22 cellular contexts compared by ENCODE assay signal in genomic region chr2:226845717-226846116, GRCh38. TPM values are rescaled to one million over a fixed set of nuclear protein-coding genes. Genes with fewer than 3 reads are reported as not detected.
DNase-seq lines count a peak whose midpoint lies in the region; ATAC-seq, FAIRE-seq and TF ChIP-seq lines count a peak whose summit lies in the region.
"Had no signal": no experiment of that assay in that cellular context is flagged by ENCODE, and none has a peak within 500 bp of the region (broad histone marks: within the 10 kb centered on the region; RNA-seq: fewer than 3 reads in every experiment).

No MANE protein-coding gene starts in this region.

- no peaks in the 10 kb centered on the region for H3K9me3 ChIP-seq in HEK293 (ENCODE audit: control insufficient read depth, insufficient read depth, low read depth, low read length)
- H3K9me3 ChIP-seq: gastroesophageal sphincter, uterus had no signal

- peaks cover 0 to 4% (median 2%) of the 10 kb centered on the region in 3 donors for H3K36me3 Mint-ChIP-seq in naive thymus-derived CD8-positive, alpha-beta T cell

- H3K9me3 Mint-ChIP-seq in stimulated activated naive CD8-positive, alpha-beta T cell treated with anti-CD3 and anti-CD28 coated beads, Interleukin-15, amount 100 ng/mL, for 72 hours: peaks cover 0 to 5% of the 10 kb centered on the region in 2 donors
- H3K9me3 Mint-ChIP-seq in naive thymus-derived CD8-positive, alpha-beta T cell: peaks cover 0 to 2% (median 0%) of the 10 kb centered on the region in 9 donors

- POLR2A ChIA-PET in HEK293 (lab: Yijun Ruan, JAX): no interaction called here
- POLR2A ChIA-PET in naive thymus-derived CD8-positive, alpha-beta T cell (lab: Charles Lee): no interaction called here

- H3K27ac Mint-ChIP-seq in stimulated activated naive CD8-positive, alpha-beta T cell treated with anti-CD3 and anti-CD28 coated beads, Interleukin-15, amount 100 ng/mL, for 72 hours: no peak overlapping the region
- H3K27ac Mint-ChIP-seq in naive thymus-derived CD8-positive, alpha-beta T cell: peak overlapping the region in 1 of 10 donors; percentile 43
- H3K27ac Mint-ChIP-seq: activated naive CD8-positive, alpha-beta T cell treated with anti-CD3 and anti-CD28 coated beads, Interleukin-2, amount 10 ng/mL, durations not matched to agents 7 days and 5 days; neural progenitor cell; WTC11 had no signal

- no peaks in the 10 kb centered on the region for H3K27me3 Mint-ChIP-seq in stimulated activated naive CD8-positive, alpha-beta T cell treated with anti-CD3 and anti-CD28 coated beads, Interleukin-15, amount 100 ng/mL, for 72 hours
- H3K27me3 Mint-ChIP-seq in naive thymus-derived CD8-positive, alpha-beta T cell: no peaks in the 10 kb centered on the region
- H3K27me3 Mint-ChIP-seq: activated naive CD8-positive, alpha-beta T cell treated with anti-CD3 and anti-CD28 coated beads, Interleukin-2, amount 10 ng/mL, durations not matched to agents 7 days and 5 days; memory B cell had no signal

- peaks cover 0 to 10% of the 10 kb centered on the region in 2 experiments; a peak in 1 of 3 replicates for H3K36me3 ChIP-seq in HEK293 (ENCODE audit: control insufficient read depth in 2 of 2, insufficient read depth in 1 of 2, low read length in 2 of 2)
- H3K36me3 ChIP-seq: neural progenitor cell had no signal

- H3K4me3 ChIP-seq in HEK293 (ENCODE audit: low read depth, low read length): no peak overlapping the region
- H3K4me3 ChIP-seq: BLaER1, gastroesophageal sphincter, neural progenitor cell, uterus had no signal

- H3K4me1 Mint-ChIP-seq in stimulated activated naive CD8-positive, alpha-beta T cell treated with anti-CD3 and anti-CD28 coated beads, Interleukin-15, amount 100 ng/mL, for 72 hours: peaks cover 41% of the 10 kb centered on the region
- peaks cover 21 to 60% (median 46%) of the 10 kb centered on the region in 4 donors for H3K4me1 Mint-ChIP-seq in naive thymus-derived CD8-positive, alpha-beta T cell

- H3K27ac ChIP-seq in HEK293 (ENCODE audit: extremely low read depth, low read depth, low read length): no peak overlapping the region
- H3K27ac ChIP-seq: BLaER1, gastroesophageal sphincter, neural progenitor cell, uterus had no signal

- H3K4me1 ChIP-seq in HEK293 (ENCODE audit: control insufficient read depth, insufficient read depth, low read length): no peaks in the 10 kb centered on the region
- H3K4me1 ChIP-seq: BLaER1, neural progenitor cell, uterus had no signal

- H3K4me3 Mint-ChIP-seq in stimulated activated naive CD8-positive, alpha-beta T cell treated with anti-CD3 and anti-CD28 coated beads, Interleukin-15, amount 100 ng/mL, for 72 hours: no peak overlapping the region
- H3K4me3 Mint-ChIP-seq in naive thymus-derived CD8-positive, alpha-beta T cell: no peak overlapping the region
- H3K4me3 Mint-ChIP-seq: activated naive CD8-positive, alpha-beta T cell treated with anti-CD3 and anti-CD28 coated beads, Interleukin-2, amount 10 ng/mL, durations not matched to agents 7 days and 5 days; memory B cell; neural progenitor cell; WTC11 had no signal

- FAIRE-seq in islet of Langerhans (lab: Jason Lieb, UNC): peak; percentile 86
- FAIRE-seq: endothelial cell of umbilical vein had no signal

- ATAC-seq in GM19025 (IDR thresholded peaks at IDR 0.05; ENCODE audit: low read depth, unreplicated experiment): peak; percentile 44
- peak; percentile 40 for ATAC-seq in HG03378 (IDR thresholded peaks at IDR 0.05; ENCODE audit: unreplicated experiment)
- ATAC-seq in stimulated activated naive CD8-positive, alpha-beta T cell treated with anti-CD3 and anti-CD28 coated beads, Interleukin-15, amount 100 ng/mL, for 72 hours: no peak
- no peak for ATAC-seq in naive thymus-derived CD8-positive, alpha-beta T cell
- ATAC-seq: gastroesophageal sphincter, right cardiac atrium, WTC11 had no signal

- CTCF ChIA-PET in HEK293 (lab: Yijun Ruan, JAX): interaction anchor here (0.7 kb wide), 1 partner anchor 11 kb away, joined by 3 read pairs; no protein-coding TSS in a partner anchor

- DNase-seq in stimulated activated naive CD8-positive, alpha-beta T cell treated with anti-CD3 and anti-CD28 coated beads, Interleukin-15, amount 100 ng/mL, for 72 hours: no peak
- DNase-seq in stimulated activated CD4-positive, alpha-beta T cell treated with anti-CD3 and anti-CD28 coated beads, Interleukin-4, amount 100 ng/mL, for 4 hours: no peak
- DNase-seq in naive thymus-derived CD8-positive, alpha-beta T cell: no peak
- DNase-seq: activated CD8-positive, alpha-beta memory T cell treated with anti-CD3 and anti-CD28 coated beads, Interleukin-2, amount 50 U/mL, for 48 hours; activated naive CD8-positive, alpha-beta T cell treated with anti-CD3 and anti-CD28 coated beads, Interleukin-2, amount 10 ng/mL, durations not matched to agents 7 days and 5 days; central memory CD4-positive, alpha-beta T cell; DMS79 treated with DMSO at 0.1 percent for 48 hours; NCI-H1092 treated with DMSO at 0.1 percent for 48 hours; NCI-H345; right cardiac atrium; stimulated activated CD4-positive, alpha-beta T cell treated with anti-CD3 and anti-CD28 coated beads, Interleukin-2, amount 100 ng/mL, for 48 hours; uterus had no signal

- no peak for TF ChIP-seq CTCF in HEK293 (tag by site-specific recombination; IDR thresholded peaks at IDR 0.05)

TF ChIP-seq in HEK293, 187 proteins besides CTCF, POLR2A, EP300 and RAD21:
- no peak for TF ChIP-seq SETDB1 (IDR thresholded peaks at IDR 0.05; ENCODE audit: insufficient read length, low read length)
- TF ChIP-seq ATF2 (tag by site-specific recombination; IDR thresholded peaks at IDR 0.05; ENCODE audit: low read depth): 0 out of 2 replicates have a peak, but pooled peaks have one; percentile 8

RNA-seq across cellular contexts. Expression of gene RHBDD1, which starts 9.9 kb away (rescaled TPM):
- 10 to 100 TPM; 53.5 to 55.6 TPM for total RNA-seq in naive thymus-derived CD8-positive, alpha-beta T cell
- 10 to 100 TPM; 13.7 to 20.4 (median 14.8) TPM for polyA plus RNA-seq in naive thymus-derived CD8-positive, alpha-beta T cell

RNA-seq across cellular contexts. Expression of gene IRS1, which starts 46.1 kb away (rescaled TPM):
- total RNA-seq in naive thymus-derived CD8-positive, alpha-beta T cell: 10 to 100 TPM; 11.4 to 14.0 TPM
- under 1 TPM; 0.51 to 0.84 (median 0.64) TPM for polyA plus RNA-seq in naive thymus-derived CD8-positive, alpha-beta T cell

Comparison
In these comparisons a context has a peak if more than half of its experiments do, and no peak if none do; other contexts are left out.
1. ATAC-seq: peak in GM19025 (single experiment) and HG03378 (single experiment); none in stimulated activated naive CD8-positive, alpha-beta T cell treated with anti-CD3 and anti-CD28 coated beads, Interleukin-15, amount 100 ng/mL, for 72 hours (single experiment) and naive thymus-derived CD8-positive, alpha-beta T cell (0 of 2).